ENCODE assay signal across 1 cellular context in the genomic region with DNA sequence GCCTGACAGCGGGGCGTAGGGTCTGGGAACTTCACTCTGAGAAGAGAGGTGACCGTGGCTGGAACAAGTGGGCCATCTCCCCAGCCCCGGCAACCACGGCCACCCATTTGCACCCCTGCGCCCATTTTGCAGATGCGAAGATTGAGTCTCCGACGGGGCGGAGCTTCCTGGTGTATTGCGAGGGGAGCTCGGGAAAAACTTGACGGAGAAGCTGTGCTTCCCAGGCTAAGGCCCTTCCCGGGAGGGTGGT.
TF ChIP-seq lines count a peak whose summit lies in the region.

No MANE protein-coding gene starts in this region.

TF ChIP-seq in HepG2, 621 proteins besides CTCF, POLR2A, EP300 and RAD21 (continued from another document and continues in another):
- TF ChIP-seq LRRFIP1 (CRISPR knock-in tag; conservative IDR thresholded peaks at IDR 0.05) (0 out of 2 replicates have a peak, but pooled peaks have one; percentile 58), KLF6 (CRISPR knock-in tag; IDR thresholded peaks at IDR 0.05) (no peak), KDM5B (CRISPR knock-in tag; IDR thresholded peaks at IDR 0.05; ENCODE audit: borderline replicate concordance) (no peak; the same call in 1 of the 2 replicates), CCDC6 (CRISPR knock-in tag; IDR thresholded peaks at IDR 0.05) (no peak), ELK4 (CRISPR knock-in tag; IDR thresholded peaks at IDR 0.05; ENCODE audit: borderline replicate concordance) (no peak), ELF1 (CRISPR knock-in tag; IDR thresholded peaks at IDR 0.05) (no peak), TCF7 (IDR thresholded peaks at IDR 0.05; ENCODE audit: low read depth) (no peak), GATA4 (IDR thresholded peaks at IDR 0.05; ENCODE audit: borderline replicate concordance, low read depth) (no peak; the same call in 1 of the 2 replicates), SRY (CRISPR knock-in tag; IDR thresholded peaks at IDR 0.05) (peak; percentile 28; the same call in 1 of the 2 replicates), ZNF264 (CRISPR knock-in tag; IDR thresholded peaks at IDR 0.05) (no peak), PHF8 (CRISPR knock-in tag; IDR thresholded peaks at IDR 0.05) (no peak), MAFG (CRISPR knock-in tag; IDR thresholded peaks at IDR 0.05) (no peak), IKZF4 (CRISPR knock-in tag; IDR thresholded peaks at IDR 0.05; ENCODE audit: borderline replicate concordance, low read depth, not compliant biosample characterization) (no peak), PPARG (CRISPR knock-in tag; conservative IDR thresholded peaks at IDR 0.05) (no peak; the same call in 1 of the 2 replicates), ZNF83 (CRISPR knock-in tag; IDR thresholded peaks at IDR 0.05; ENCODE audit: borderline replicate concordance) (0 out of 2 replicates have a peak, but pooled peaks have one; percentile 28), ZNF138 (CRISPR knock-in tag; IDR thresholded peaks at IDR 0.05; ENCODE audit: low read depth) (no peak), GATAD1 (CRISPR knock-in tag; IDR thresholded peaks at IDR 0.05) (no peak), XRCC5 (optimal IDR thresholded peaks at IDR 0.05; ENCODE audit: low read length) (no peak), ZNF17 (CRISPR knock-in tag; IDR thresholded peaks at IDR 0.05) (no peak), ZNF414 (CRISPR knock-in tag; IDR thresholded peaks at IDR 0.05) (no peak), ZNF317 (CRISPR knock-in tag; IDR thresholded peaks at IDR 0.05) (no peak), MTF2 (CRISPR knock-in tag; IDR thresholded peaks at IDR 0.05; ENCODE audit: borderline replicate concordance) (no peak), ZFY (CRISPR knock-in tag; IDR thresholded peaks at IDR 0.05) (no peak), ZFP1 (CRISPR knock-in tag; IDR thresholded peaks at IDR 0.05) (no peak), ZFP37 (CRISPR knock-in tag; IDR thresholded peaks at IDR 0.05; ENCODE audit: borderline replicate concordance) (no peak), RCOR2 (CRISPR knock-in tag; IDR thresholded peaks at IDR 0.05) (peak; percentile 100), ZNF609 (CRISPR knock-in tag; IDR thresholded peaks at IDR 0.05; ENCODE audit: borderline replicate concordance) (peak; percentile 12; the same call in 1 of the 2 replicates), FOXO1 (CRISPR knock-in tag; IDR thresholded peaks at IDR 0.05) (no peak)
- TF ChIP-seq, protein P1, sequence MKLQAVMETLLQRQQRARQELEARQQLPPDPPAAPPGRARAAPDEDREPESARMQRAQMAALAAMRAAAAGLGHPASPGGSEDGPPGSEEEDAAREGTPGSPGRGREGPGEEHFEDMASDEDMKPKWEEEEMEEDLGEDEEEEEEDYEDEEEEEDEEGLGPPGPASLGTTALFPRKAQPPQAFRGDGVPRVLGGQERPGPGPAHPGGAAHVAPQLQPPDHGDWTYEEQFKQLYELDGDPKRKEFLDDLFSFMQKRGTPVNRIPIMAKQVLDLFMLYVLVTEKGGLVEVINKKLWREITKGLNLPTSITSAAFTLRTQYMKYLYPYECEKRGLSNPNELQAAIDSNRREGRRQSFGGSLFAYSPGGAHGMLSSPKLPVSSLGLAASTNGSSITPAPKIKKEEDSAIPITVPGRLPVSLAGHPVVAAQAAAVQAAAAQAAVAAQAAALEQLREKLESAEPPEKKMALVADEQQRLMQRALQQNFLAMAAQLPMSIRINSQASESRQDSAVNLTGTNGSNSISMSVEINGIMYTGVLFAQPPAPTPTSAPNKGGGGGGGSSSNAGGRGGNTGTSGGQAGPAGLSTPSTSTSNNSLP (IDR thresholded peaks at IDR 0.05; ENCODE audit: low read depth, low read length), result no peak
- TF ChIP-seq, protein P2, sequence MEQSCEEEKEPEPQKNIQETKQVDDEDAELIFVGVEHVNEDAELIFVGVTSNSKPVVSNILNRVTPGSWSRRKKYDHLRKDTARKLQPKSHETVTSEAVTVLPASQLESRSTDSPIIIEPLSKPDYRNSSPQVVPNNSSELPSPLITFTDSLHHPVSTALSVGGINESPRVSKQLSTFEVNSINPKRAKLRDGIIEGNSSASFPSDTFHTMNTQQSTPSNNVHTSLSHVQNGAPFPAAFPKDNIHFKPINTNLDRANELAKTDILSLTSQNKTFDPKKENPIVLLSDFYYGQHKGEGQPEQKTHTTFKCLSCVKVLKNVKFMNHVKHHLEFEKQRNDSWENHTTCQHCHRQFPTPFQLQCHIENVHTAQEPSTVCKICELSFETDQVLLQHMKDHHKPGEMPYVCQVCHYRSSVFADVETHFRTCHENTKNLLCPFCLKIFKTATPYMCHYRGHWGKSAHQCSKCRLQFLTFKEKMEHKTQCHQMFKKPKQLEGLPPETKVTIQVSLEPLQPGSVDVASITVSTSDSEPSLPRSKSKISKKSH (CRISPR knock-in tag; IDR thresholded peaks at IDR 0.05; ENCODE audit: borderline replicate concordance), result no peak
- TF ChIP-seq, protein P3, sequence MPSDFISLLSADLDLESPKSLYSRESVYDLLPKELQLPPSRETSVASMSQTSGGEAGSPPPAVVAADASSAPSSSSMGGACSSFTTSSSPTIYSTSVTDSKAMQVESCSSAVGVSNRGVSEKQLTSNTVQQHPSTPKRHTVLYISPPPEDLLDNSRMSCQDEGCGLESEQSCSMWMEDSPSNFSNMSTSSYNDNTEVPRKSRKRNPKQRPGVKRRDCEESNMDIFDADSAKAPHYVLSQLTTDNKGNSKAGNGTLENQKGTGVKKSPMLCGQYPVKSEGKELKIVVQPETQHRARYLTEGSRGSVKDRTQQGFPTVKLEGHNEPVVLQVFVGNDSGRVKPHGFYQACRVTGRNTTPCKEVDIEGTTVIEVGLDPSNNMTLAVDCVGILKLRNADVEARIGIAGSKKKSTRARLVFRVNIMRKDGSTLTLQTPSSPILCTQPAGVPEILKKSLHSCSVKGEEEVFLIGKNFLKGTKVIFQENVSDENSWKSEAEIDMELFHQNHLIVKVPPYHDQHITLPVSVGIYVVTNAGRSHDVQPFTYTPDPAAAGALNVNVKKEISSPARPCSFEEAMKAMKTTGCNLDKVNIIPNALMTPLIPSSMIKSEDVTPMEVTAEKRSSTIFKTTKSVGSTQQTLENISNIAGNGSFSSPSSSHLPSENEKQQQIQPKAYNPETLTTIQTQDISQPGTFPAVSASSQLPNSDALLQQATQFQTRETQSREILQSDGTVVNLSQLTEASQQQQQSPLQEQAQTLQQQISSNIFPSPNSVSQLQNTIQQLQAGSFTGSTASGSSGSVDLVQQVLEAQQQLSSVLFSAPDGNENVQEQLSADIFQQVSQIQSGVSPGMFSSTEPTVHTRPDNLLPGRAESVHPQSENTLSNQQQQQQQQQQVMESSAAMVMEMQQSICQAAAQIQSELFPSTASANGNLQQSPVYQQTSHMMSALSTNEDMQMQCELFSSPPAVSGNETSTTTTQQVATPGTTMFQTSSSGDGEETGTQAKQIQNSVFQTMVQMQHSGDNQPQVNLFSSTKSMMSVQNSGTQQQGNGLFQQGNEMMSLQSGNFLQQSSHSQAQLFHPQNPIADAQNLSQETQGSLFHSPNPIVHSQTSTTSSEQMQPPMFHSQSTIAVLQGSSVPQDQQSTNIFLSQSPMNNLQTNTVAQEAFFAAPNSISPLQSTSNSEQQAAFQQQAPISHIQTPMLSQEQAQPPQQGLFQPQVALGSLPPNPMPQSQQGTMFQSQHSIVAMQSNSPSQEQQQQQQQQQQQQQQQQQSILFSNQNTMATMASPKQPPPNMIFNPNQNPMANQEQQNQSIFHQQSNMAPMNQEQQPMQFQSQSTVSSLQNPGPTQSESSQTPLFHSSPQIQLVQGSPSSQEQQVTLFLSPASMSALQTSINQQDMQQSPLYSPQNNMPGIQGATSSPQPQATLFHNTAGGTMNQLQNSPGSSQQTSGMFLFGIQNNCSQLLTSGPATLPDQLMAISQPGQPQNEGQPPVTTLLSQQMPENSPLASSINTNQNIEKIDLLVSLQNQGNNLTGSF (CRISPR knock-in tag; IDR thresholded peaks at IDR 0.05), result peak; percentile 83; the same call in 1 of the 2 replicates
- TF ChIP-seq, protein P4, sequence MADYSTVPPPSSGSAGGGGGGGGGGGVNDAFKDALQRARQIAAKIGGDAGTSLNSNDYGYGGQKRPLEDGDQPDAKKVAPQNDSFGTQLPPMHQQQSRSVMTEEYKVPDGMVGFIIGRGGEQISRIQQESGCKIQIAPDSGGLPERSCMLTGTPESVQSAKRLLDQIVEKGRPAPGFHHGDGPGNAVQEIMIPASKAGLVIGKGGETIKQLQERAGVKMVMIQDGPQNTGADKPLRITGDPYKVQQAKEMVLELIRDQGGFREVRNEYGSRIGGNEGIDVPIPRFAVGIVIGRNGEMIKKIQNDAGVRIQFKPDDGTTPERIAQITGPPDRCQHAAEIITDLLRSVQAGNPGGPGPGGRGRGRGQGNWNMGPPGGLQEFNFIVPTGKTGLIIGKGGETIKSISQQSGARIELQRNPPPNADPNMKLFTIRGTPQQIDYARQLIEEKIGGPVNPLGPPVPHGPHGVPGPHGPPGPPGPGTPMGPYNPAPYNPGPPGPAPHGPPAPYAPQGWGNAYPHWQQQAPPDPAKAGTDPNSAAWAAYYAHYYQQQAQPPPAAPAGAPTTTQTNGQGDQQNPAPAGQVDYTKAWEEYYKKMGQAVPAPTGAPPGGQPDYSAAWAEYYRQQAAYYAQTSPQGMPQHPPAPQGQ (CRISPR knock-in tag; IDR thresholded peaks at IDR 0.05; ENCODE audit: borderline replicate concordance), result 0 out of 2 replicates have a peak, but pooled peaks have one; percentile 17
- TF ChIP-seq, protein P5, sequence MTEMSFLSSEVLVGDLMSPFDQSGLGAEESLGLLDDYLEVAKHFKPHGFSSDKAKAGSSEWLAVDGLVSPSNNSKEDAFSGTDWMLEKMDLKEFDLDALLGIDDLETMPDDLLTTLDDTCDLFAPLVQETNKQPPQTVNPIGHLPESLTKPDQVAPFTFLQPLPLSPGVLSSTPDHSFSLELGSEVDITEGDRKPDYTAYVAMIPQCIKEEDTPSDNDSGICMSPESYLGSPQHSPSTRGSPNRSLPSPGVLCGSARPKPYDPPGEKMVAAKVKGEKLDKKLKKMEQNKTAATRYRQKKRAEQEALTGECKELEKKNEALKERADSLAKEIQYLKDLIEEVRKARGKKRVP (CRISPR knock-in tag; IDR thresholded peaks at IDR 0.05), result no peak; a peak in 2 of 4 replicates
